ENCODE assay signal across 7 cellular contexts in genomic region chr7:143603549-143603948, GRCh38. TPM values are rescaled to one million over a fixed set of nuclear protein-coding genes. Genes with fewer than 3 reads are reported as not detected.
"Had no signal": no experiment of that assay in that cellular context is flagged by ENCODE, and none has a peak within 500 bp of the region (broad histone marks: within the 10 kb centered on the region; RNA-seq: fewer than 3 reads in every experiment).

No MANE protein-coding gene starts in this region.

RNA-seq across cellular contexts. Expression of gene CTAGE15, which starts 31.9 kb away (rescaled TPM):
- total RNA-seq: activated naive CD4-positive, alpha-beta T cell treated with anti-CD3 and anti-CD28 coated beads for 36 hours; adrenal gland; astrocyte; bronchial epithelial cell; cardiac septum had no signal
- polyA plus RNA-seq: aorta, cardiac muscle cell had no signal
